In genomic region chr14:55285048-55285652, GRCh38 we compare ENCODE assay signal across 12 cellular contexts.
"Had no signal": no experiment of that assay in that cellular context is flagged by ENCODE, and none has a peak within 500 bp of the region (broad histone marks: within the 10 kb centered on the region; RNA-seq: fewer than 3 reads in every experiment).

No MANE protein-coding gene starts in this region.

- H3K4me1 Mint-ChIP-seq: neural progenitor cell had no signal

- DNase-seq: activated effector memory CD4-positive, alpha-beta T cell treated with anti-CD3 and anti-CD28 coated beads, Interleukin-2, amount 50 U/mL, for 16 hours; activated T-cell treated with anti-CD3 and anti-CD28 coated beads, Interleukin-2, amount 50 U/mL, for 1 hour; head of caudate nucleus; pancreas; small intestine; T-helper 17 cell; transverse colon had no signal

- H3K9me3 ChIP-seq: esophagus muscularis mucosa, pancreas, transverse colon had no signal

- H3K27me3 Mint-ChIP-seq: activated naive CD8-positive, alpha-beta T cell; T-helper 17 cell had no signal

- H3K27me3 ChIP-seq: esophagus muscularis mucosa, neural progenitor cell, pancreas, transverse colon had no signal

- H3K9ac ChIP-seq: neural progenitor cell had no signal

- H3K27ac Mint-ChIP-seq: activated naive CD8-positive, alpha-beta T cell; mesothelial cell of epicardium; neural progenitor cell; stimulated activated effector memory CD8-positive, alpha-beta T cell treated with anti-CD3 and anti-CD28 coated beads, Interleukin-12 subunit alpha, Interleukin-12 subunit beta, amount 100 ng/mL, for 72 hours had no signal

- H2AFZ ChIP-seq: neural progenitor cell had no signal

- H3K27ac ChIP-seq: esophagus muscularis mucosa, neural progenitor cell, pancreas, transverse colon had no signal

- H3K9me3 Mint-ChIP-seq: mesothelial cell of epicardium; stimulated activated effector memory CD8-positive, alpha-beta T cell treated with anti-CD3 and anti-CD28 coated beads, Interleukin-12 subunit alpha, Interleukin-12 subunit beta, amount 100 ng/mL, for 72 hours had no signal

- H3K4me3 Mint-ChIP-seq: activated naive CD8-positive, alpha-beta T cell; mesothelial cell of epicardium; neural progenitor cell; stimulated activated effector memory CD8-positive, alpha-beta T cell treated with anti-CD3 and anti-CD28 coated beads, Interleukin-12 subunit alpha, Interleukin-12 subunit beta, amount 100 ng/mL, for 72 hours; T-helper 17 cell had no signal

- H3K4me2 ChIP-seq: neural progenitor cell had no signal

- H3K4me3 ChIP-seq: esophagus muscularis mucosa, neural progenitor cell, pancreas, transverse colon had no signal

- H3K36me3 ChIP-seq: esophagus muscularis mucosa, neural progenitor cell, pancreas, transverse colon had no signal
